ENCODE assay signal across 26 cellular contexts in the genomic region with DNA sequence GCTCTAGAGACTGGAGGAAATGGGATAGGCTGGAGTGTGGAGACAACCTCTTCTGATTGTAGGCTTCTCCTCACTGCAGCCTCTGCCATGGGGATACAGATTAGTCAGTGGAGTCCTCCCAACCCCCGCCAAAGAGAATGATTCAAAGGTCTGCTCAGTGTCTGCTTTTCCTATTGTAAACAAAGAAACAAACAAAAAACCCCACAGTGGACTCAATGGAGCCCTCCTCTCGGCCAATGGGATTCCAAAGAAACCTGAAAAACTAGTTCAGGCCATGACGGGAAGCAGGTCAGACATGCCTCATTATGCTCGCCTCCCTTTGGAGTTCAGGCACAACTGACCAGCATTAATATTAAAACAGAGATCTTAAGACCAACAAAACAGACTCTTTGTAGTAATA.
DNase-seq lines count a peak whose midpoint lies in the region; ATAC-seq, FAIRE-seq and TF ChIP-seq lines count a peak whose summit lies in the region.
"Had no signal": no experiment of that assay in that cellular context is flagged by ENCODE, and none has a peak within 500 bp of the region (broad histone marks: within the 10 kb centered on the region; RNA-seq: fewer than 3 reads in every experiment).

No MANE protein-coding gene starts in this region.

- no peaks in the 10 kb centered on the region for H3K27me3 ChIP-seq in PC-3 (ENCODE audit: low read length)
- no peaks in the 10 kb centered on the region for H3K27me3 ChIP-seq in pancreas
- H3K27me3 ChIP-seq in right lobe of liver, result no peaks in the 10 kb centered on the region

- POLR2A ChIA-PET in PC-3 (lab: Charles Lee; ENCODE audit: unreplicated experiment), result no interaction called here

- no peaks in the 10 kb centered on the region for H3F3A ChIP-seq in PC-3 (ENCODE audit: low read length, unreplicated experiment)

- TF ChIP-seq POLR2A in right lobe of liver (IDR thresholded peaks at IDR 0.05), result no peak

- no peak for FAIRE-seq in pancreas (lab: Jason Lieb, UNC)
- FAIRE-seq: A204.1, HTR-8/SVneo had no signal

- 39 to 46% methylated on average over 4 of the region's 4 CpGs for WGBS in pancreas, 2 donors
- 46% methylated on average over 4 of the region's 4 CpGs for WGBS in right lobe of liver (ENCODE audit: insufficient coverage, low coverage, low lambda C conversion rate, missing lambda C conversion rate)

- DNase-seq in SIG-M5 treated with dmso at 0.1 percent for 504 hours (lab: John Stamatoyannopoulos, UW; ENCODE audit: unreplicated experiment) (peak; percentile 39), SIG-M5 (lab: John Stamatoyannopoulos, UW) (no peak), PC-3 (peak; percentile 39), left kidney (ENCODE audit: low read depth, low spot score) (peak; percentile 69), pancreas (no peak), OCI-M1 (lab: John Stamatoyannopoulos, UW) (no peak), right lobe of liver (no peak)
- DNase-seq: activated CD4-positive, alpha-beta T cell treated with anti-CD3 and anti-CD28 coated beads, Interleukin-2, amount 50 U/mL, for 4 hours; activated naive CD4-positive, alpha-beta T cell treated with anti-CD3 and anti-CD28 coated beads, Interleukin-2, amount 10 ng/mL, durations not matched to agents 7 days and 5 days; CD4-positive, CD25-positive, alpha-beta regulatory T cell; erythroblast; GDM1; KBM-7; kidney glomerular epithelial cell; mammary epithelial cell; MM.1S; NCI-H1436; NCI-H2107; NCI-H524; stimulated activated CD4-positive, alpha-beta T cell treated with anti-CD3 and anti-CD28 coated beads, Interleukin-15, amount 100 ng/mL, for 24 hours; T-helper 1 cell had no signal

- ATAC-seq in PC-3 (no peak), pancreas (no peak), GM19395 (IDR thresholded peaks at IDR 0.05; ENCODE audit: unreplicated experiment) (no peak), right lobe of liver (no peak)

- CTCF ChIA-PET in PC-3 (lab: Charles Lee), result no interaction called here

- no peaks in the 10 kb centered on the region for H3K9me2 ChIP-seq in PC-3 (replicated peaks; ENCODE audit: low read length)

- TF ChIP-seq CTCF in PC-3 (conservative IDR thresholded peaks at IDR 0.05; ENCODE audit: low read depth, low read length) (no peak), pancreas (IDR thresholded peaks at IDR 0.05) (no peak), right lobe of liver (IDR thresholded peaks at IDR 0.05) (no peak)

- no peaks in the 10 kb centered on the region for H3K79me2 ChIP-seq in PC-3 (ENCODE audit: low read length)

- H3K9me3 ChIP-seq in PC-3 (ENCODE audit: low read length) (no peaks in the 10 kb centered on the region), pancreas (no peaks in the 10 kb centered on the region), right lobe of liver (no peaks in the 10 kb centered on the region)
- H3K9me3 ChIP-seq: prostate gland, thoracic aorta had no signal

- H3K4me2 ChIP-seq in PC-3 (ENCODE audit: low read length), result no peak overlapping the region

- peak overlapping the region; percentile 26; the same call in 1 of the 2 replicates for H2AFZ ChIP-seq in PC-3 (ENCODE audit: low read length)

- intact Hi-C loops in PC-3 (cut with micrococcal nuclease), result no loop called here
- intact Hi-C loops in pancreas (cut with DNase I), result no loop called here
- intact Hi-C loops in right lobe of liver (cut with DNase I), result no loop called here

- no peak overlapping the region for H3K27ac ChIP-seq in PC-3 (ENCODE audit: low read length)
- H3K27ac ChIP-seq in pancreas, result no peak overlapping the region
- H3K27ac ChIP-seq in right lobe of liver, result no peak overlapping the region
- H3K27ac ChIP-seq: prostate gland, thoracic aorta had no signal

- no peaks in the 10 kb centered on the region for H3K4me1 ChIP-seq in PC-3 (ENCODE audit: insufficient read depth, low read length)
- H3K4me1 ChIP-seq in pancreas, result no peaks in the 10 kb centered on the region
- H3K4me1 ChIP-seq in right lobe of liver, result no peaks in the 10 kb centered on the region
- H3K4me1 ChIP-seq: prostate gland had no signal

- H4K20me1 ChIP-seq in PC-3 (ENCODE audit: low read length), result no peaks in the 10 kb centered on the region

- H3K4me3 ChIP-seq in PC-3 (ENCODE audit: low read length), result no peak overlapping the region
- H3K4me3 ChIP-seq in pancreas, result no peak overlapping the region
- no peak overlapping the region for H3K4me3 ChIP-seq in right lobe of liver
- H3K4me3 ChIP-seq: prostate gland, thoracic aorta had no signal

- H3K36me3 ChIP-seq in PC-3 (ENCODE audit: low read depth, low read length) (no peaks in the 10 kb centered on the region), pancreas (no peaks in the 10 kb centered on the region), right lobe of liver (no peaks in the 10 kb centered on the region)
- H3K36me3 ChIP-seq: prostate gland, thoracic aorta had no signal

- BruUV-seq in PC-3 (replicated peaks; lab: Mats Ljungman, UMichigan), result no TSS peak

- no peak overlapping the region for H3K9ac ChIP-seq in PC-3 (ENCODE audit: low read length)

Comparison
In these comparisons a context has a peak if more than half of its experiments do, and no peak if none do; other contexts are left out.
1. DNase-seq: peak in SIG-M5 treated with dmso at 0.1 percent for 504 hours (single experiment), PC-3 (single experiment) and left kidney (single experiment); none in SIG-M5 (single experiment), pancreas (0 of 6), OCI-M1 (single experiment) and right lobe of liver (0 of 3).